10 cellular contexts compared by ENCODE assay signal in the genomic region with DNA sequence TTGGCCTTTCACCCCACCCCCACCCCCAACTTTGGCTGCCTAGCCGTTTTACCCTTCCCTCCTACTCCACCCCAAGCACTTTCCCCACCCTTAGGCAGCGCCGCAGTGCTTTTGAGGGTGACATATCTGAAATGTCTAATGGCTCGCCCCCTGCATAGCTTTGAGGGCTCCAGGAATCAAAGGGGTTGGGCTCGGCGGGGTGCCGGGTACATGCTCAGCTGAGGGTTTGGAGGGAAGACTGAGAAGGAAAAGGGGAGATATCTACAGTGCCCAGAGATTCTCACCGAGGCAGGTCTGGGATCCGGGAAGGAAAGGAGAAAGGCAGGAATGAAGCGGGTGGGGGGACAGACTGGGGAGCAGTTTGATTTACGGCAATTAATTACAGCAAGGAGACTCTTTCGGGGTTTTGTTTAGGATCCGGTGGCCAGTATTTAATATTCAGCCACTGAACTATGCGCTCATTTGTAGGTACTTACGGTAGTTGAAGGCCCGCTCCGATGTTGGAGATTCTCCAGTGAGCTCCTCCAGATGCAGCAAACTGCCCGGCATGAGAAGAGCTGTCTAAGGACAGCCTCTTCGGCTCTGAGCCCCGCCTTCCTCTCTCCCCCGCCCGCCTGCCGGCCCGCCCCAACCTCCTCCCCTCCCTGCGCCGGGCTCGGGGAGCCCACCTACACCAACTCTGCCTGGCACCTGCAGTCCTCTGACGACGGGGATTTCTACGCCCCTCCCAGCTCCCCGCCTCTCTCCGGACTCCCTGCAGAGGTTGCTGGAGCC. TPM values are rescaled to one million over a fixed set of nuclear protein-coding genes. Genes with fewer than 3 reads are reported as not detected.
DNase-seq lines count a peak whose midpoint lies in the region; ATAC-seq, FAIRE-seq and TF ChIP-seq lines count a peak whose summit lies in the region.
"Had no signal": no experiment of that assay in that cellular context is flagged by ENCODE, and none has a peak within 500 bp of the region (broad histone marks: within the 10 kb centered on the region; RNA-seq: fewer than 3 reads in every experiment).

IGSF1 (minus strand) TSS at position 569 of the 774 bp plus-strand sequence. CDS start 2,632 bp downstream, outside the sequence.

- H3K9me3 Mint-ChIP-seq in CD4-positive, alpha-beta T cell, result no peaks in the 10 kb centered on the region

- H3K4me1 ChIP-seq in PC-9 (replicated peaks; ENCODE audit: insufficient read depth), result no peaks in the 10 kb centered on the region
- no peaks in the 10 kb centered on the region for H3K4me1 ChIP-seq in effector memory CD4-positive, alpha-beta T cell (ENCODE audit: control insufficient read depth, insufficient read depth, low read length, poor library complexity, severe bottlenecking)
- H3K4me1 ChIP-seq: SJSA1 had no signal

- H3K27ac Mint-ChIP-seq in CD4-positive, alpha-beta T cell, result no peak within 1 kb of the TSS

- H3K4me3 Mint-ChIP-seq in CD4-positive, alpha-beta T cell, result no peak within 1 kb of the TSS

- peaks cover 54% of the 10 kb centered on the region for H3K27me3 Mint-ChIP-seq in CD4-positive, alpha-beta T cell

- no peak within 1 kb of the TSS for H3K27ac ChIP-seq in PC-9
- H3K27ac ChIP-seq in effector memory CD4-positive, alpha-beta T cell (ENCODE audit: insufficient read depth, low read length, poor library complexity, severe bottlenecking), result no peak within 1 kb of the TSS
- no peak within 1 kb of the TSS for H3K27ac ChIP-seq in CD4-positive, alpha-beta T cell (ENCODE audit: low read depth, low read length)
- H3K27ac ChIP-seq: SJSA1 had no signal

- no TSS peak for BruUV-seq in PC-9 (replicated peaks; lab: Mats Ljungman, UMichigan)

- H2AFZ ChIP-seq in PC-9, result 0 out of 2 replicates have a peak within 1 kb of the TSS, but pooled peaks have one; percentile 16

- no peaks in the 10 kb centered on the region for H3K9me2 ChIP-seq in PC-9 (ENCODE audit: insufficient read depth)

- H3K27me3 ChIP-seq in PC-9 (ENCODE audit: insufficient read depth, low read depth), result peaks cover 4% of the 10 kb centered on the region; the same call in 1 of the 2 replicates
- no peaks in the 10 kb centered on the region for H3K27me3 ChIP-seq in effector memory CD4-positive, alpha-beta T cell (replicated peaks; ENCODE audit: control insufficient read depth, insufficient read depth, low read length, poor library complexity, severe bottlenecking)
- H3K27me3 ChIP-seq in CD4-positive, alpha-beta T cell (ENCODE audit: control insufficient read depth, insufficient read depth, low read length), result peaks cover 36% of the 10 kb centered on the region
- H3K27me3 ChIP-seq: SJSA1 had no signal

- H3K9me3 ChIP-seq in PC-9 (ENCODE audit: insufficient read depth, low read depth), result no peaks in the 10 kb centered on the region
- H3K9me3 ChIP-seq in effector memory CD4-positive, alpha-beta T cell (ENCODE audit: control insufficient read depth, low read length), result no peaks in the 10 kb centered on the region
- no peaks in the 10 kb centered on the region for H3K9me3 ChIP-seq in CD4-positive, alpha-beta T cell (ENCODE audit: control insufficient read depth, low read length)
- H3K9me3 ChIP-seq: SJSA1 had no signal

- CTCF ChIA-PET in PC-9 (lab: Charles Lee), result no interaction called here
- CTCF ChIA-PET in CD4-positive, alpha-beta T cell (lab: Charles Lee), result no interaction called here

- TF ChIP-seq CTCF in PC-9 (conservative IDR thresholded peaks at IDR 0.05), result no peak
- TF ChIP-seq CTCF in CD4-positive, alpha-beta T cell (IDR thresholded peaks at IDR 0.05), result no peak

- peak within 1 kb of the TSS; percentile 22; the same call in 1 of the 2 replicates for H3K4me2 ChIP-seq in PC-9

- H4K20me1 ChIP-seq in PC-9 (ENCODE audit: insufficient read depth), result no peaks in the 10 kb centered on the region

- no peaks in the 10 kb centered on the region for H3F3A ChIP-seq in PC-9 (ENCODE audit: insufficient read depth, low read depth)

- no peak within 1 kb of the TSS for H3K4me3 ChIP-seq in PC-9
- H3K4me3 ChIP-seq in effector memory CD4-positive, alpha-beta T cell (ENCODE audit: insufficient read depth, low read depth, low read length, poor library complexity, severe bottlenecking), result no peak within 1 kb of the TSS
- H3K4me3 ChIP-seq: SJSA1 had no signal

- peak; percentile 71 for FAIRE-seq in GM19239 (lab: Jason Lieb, UNC)
- FAIRE-seq: GM18507 had no signal

- no peaks in the 10 kb centered on the region for H3K79me2 ChIP-seq in PC-9 (ENCODE audit: low read depth)

- no peaks in the 10 kb centered on the region for H3K36me3 Mint-ChIP-seq in CD4-positive, alpha-beta T cell (ENCODE audit: low read depth)

- DNase-seq in GM19239 (ENCODE audit: insufficient read length, low spot score) (no peak), PC-9 (no peak), left cardiac atrium (peak; percentile 47), posterior cingulate gyrus (peak; percentile 19 to 93 (median 54))
- no peak for DNase-seq in effector memory CD4-positive, alpha-beta T cell
- no peak for DNase-seq in stimulated activated CD4-positive, alpha-beta T cell treated with anti-CD3 and anti-CD28 coated beads, Interleukin-12 subunit alpha, Interleukin-12 subunit beta, amount 100 ng/mL, for 4 hours
- no peak for DNase-seq in CD4-positive, alpha-beta T cell

- H3K36me3 ChIP-seq in PC-9 (ENCODE audit: low read depth), result no peaks in the 10 kb centered on the region
- H3K36me3 ChIP-seq in effector memory CD4-positive, alpha-beta T cell (ENCODE audit: control insufficient read depth, insufficient read depth, low read length), result no peaks in the 10 kb centered on the region
- H3K36me3 ChIP-seq: SJSA1 had no signal

- H3K4me1 Mint-ChIP-seq in CD4-positive, alpha-beta T cell (ENCODE audit: low read depth), result no peaks in the 10 kb centered on the region

- intact Hi-C loops in PC-9 (cut with micrococcal nuclease; ENCODE audit: unreplicated experiment), result no loop called here
- intact Hi-C loops in left cardiac atrium (cut with DNase I), result no loop called here
- intact Hi-C loops in posterior cingulate gyrus (cut with DNase I), result no loop called here
- intact Hi-C loops in CD4-positive, alpha-beta T cell (cut with DNase I, micrococcal nuclease), result no loop called here

- ATAC-seq in left cardiac atrium (peak; percentile 84 to 94), HG02981 (IDR thresholded peaks at IDR 0.05; ENCODE audit: unreplicated experiment) (no peak)
- no peak for ATAC-seq in CD4-positive, alpha-beta T cell (ENCODE audit: poor library complexity)

- POLR2A ChIA-PET in PC-9 (lab: Charles Lee; ENCODE audit: unreplicated experiment), result no interaction called here
- POLR2A ChIA-PET in CD4-positive, alpha-beta T cell (lab: Charles Lee), result no interaction called here

RNA-seq across cellular contexts. Expression of gene IGSF1, which starts in this region (rescaled TPM):
- 0.23 and 0.48 TPM in 2 replicates for total RNA-seq in PC-9 (2021)
- 1 to 10 TPM; 2.4 to 4.1 TPM for total RNA-seq in left cardiac atrium
- total RNA-seq in CD4-positive, alpha-beta T cell, result not detected
- total RNA-seq: SJSA1 had no signal

Comparison
In these comparisons a context has a peak if more than half of its experiments do, and no peak if none do; other contexts are left out.
1. DNase-seq: peak in left cardiac atrium (single experiment) and posterior cingulate gyrus (10 of 10); none in GM19239 (single experiment), PC-9 (0 of 2), effector memory CD4-positive, alpha-beta T cell (0 of 3), stimulated activated CD4-positive, alpha-beta T cell treated with anti-CD3 and anti-CD28 coated beads, Interleukin-12 subunit alpha, Interleukin-12 subunit beta, amount 100 ng/mL, for 4 hours (single experiment) and CD4-positive, alpha-beta T cell (0 of 10).
2. ATAC-seq: peak in left cardiac atrium (2 of 2); none in HG02981 (single experiment) and CD4-positive, alpha-beta T cell (single experiment).